ENCODE assay signal across 28 cellular contexts in the genomic region with DNA sequence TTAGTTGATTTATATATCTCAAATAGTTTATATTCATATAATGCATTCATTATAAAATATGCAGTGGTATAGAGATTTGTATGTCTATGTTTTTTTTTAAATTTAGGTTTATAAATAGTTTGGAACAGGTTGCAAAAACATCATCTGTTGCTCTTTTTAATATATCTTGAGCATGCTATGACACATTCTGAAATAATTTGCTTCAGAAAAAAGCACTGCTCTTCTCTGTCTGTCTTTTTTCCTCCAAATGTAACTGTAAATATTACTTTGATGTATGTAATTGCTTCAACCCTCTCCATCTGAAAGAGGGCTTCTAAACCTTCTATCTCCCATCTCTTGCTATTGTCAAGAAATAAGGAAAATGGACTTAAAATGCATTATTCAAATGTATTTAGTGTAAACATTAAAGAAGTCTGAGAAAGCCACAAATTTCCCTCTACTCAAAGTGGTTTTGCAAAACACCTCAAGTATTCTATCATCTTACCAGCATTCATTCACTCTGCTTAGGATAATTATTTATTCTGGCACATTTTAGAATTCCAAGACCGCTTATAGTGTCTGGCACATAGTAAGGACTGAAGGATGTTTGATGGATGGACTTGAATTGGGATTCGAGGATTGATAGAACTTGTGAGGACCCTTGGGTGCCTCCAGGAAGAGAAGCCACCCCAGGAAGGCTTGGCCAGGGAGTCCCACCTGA.
"Had no signal": no experiment of that assay in that cellular context is flagged by ENCODE, and none has a peak within 500 bp of the region (broad histone marks: within the 10 kb centered on the region; RNA-seq: fewer than 3 reads in every experiment).

No MANE protein-coding gene starts in this region.

- DNase-seq: activated CD4-positive, alpha-beta memory T cell treated with anti-CD3 and anti-CD28 coated beads for 36 hours; activated CD4-positive, alpha-beta T cell treated with anti-CD3 and anti-CD28 coated beads for 36 hours; activated CD4-positive, alpha-beta T cell treated with anti-CD3 and anti-CD28 coated beads, Interleukin-2, amount 10 ng/mL, durations not matched to agents 24 days and 14 days; activated CD4-positive, CD25-positive, alpha-beta regulatory T cell; activated CD4-positive, CD25-positive, alpha-beta regulatory T cell treated with anti-CD3 and anti-CD28 coated beads, Interleukin-2, amount 50 U/mL, for 72 hours; activated CD8-positive, alpha-beta memory T cell treated with anti-CD3 and anti-CD28 coated beads, Interleukin-2, amount 10 ng/mL, durations not matched to agents 7 days and 5 days; activated CD8-positive, alpha-beta memory T cell treated with anti-CD3 and anti-CD28 coated beads, Interleukin-2, amount 50 U/mL, for 4 hours; activated CD8-positive, alpha-beta T cell treated with anti-CD3 and anti-CD28 coated beads, Interleukin-2, amount 10 ng/mL, durations not matched to agents 7 days and 5 days; activated effector memory CD4-positive, alpha-beta T cell treated with anti-CD3 and anti-CD28 coated beads, Interleukin-2, amount 50 U/mL, for 16 hours; activated naive CD4-positive, alpha-beta T cell treated with anti-CD3 and anti-CD28 coated beads for 36 hours; activated naive CD8-positive, alpha-beta T cell treated with anti-CD3 and anti-CD28 coated beads for 36 hours; activated naive CD8-positive, alpha-beta T cell treated with anti-CD3 and anti-CD28 coated beads, Interleukin-2, amount 50 U/mL, for 24 hours; activated T-cell treated with anti-CD3 and anti-CD28 coated beads, Interleukin-2, amount 50 U/mL, for 1 hour; activated T-cell treated with anti-CD3 and anti-CD28 coated beads, Interleukin-2, amount 50 U/mL, for 48 hours; central memory CD4-positive, alpha-beta T cell; cerebellar nuclear complex; dorsolateral prefrontal cortex; effector memory CD4-positive, alpha-beta T cell; endodermal cell; foreskin fibroblast; head of caudate nucleus; T-helper 2 cell had no signal

- ATAC-seq: activated CD4-positive, alpha-beta T cell treated with anti-CD3 and anti-CD28 coated beads for 36 hours; activated CD8-positive, alpha-beta memory T cell treated with anti-CD3 and anti-CD28 coated beads, Interleukin-2, amount 10 ng/mL, durations not matched to agents 7 days and 5 days; activated CD8-positive, alpha-beta T cell treated with anti-CD3 and anti-CD28 coated beads, Interleukin-2, amount 10 ng/mL, durations not matched to agents 7 days and 5 days; activated naive CD8-positive, alpha-beta T cell treated with anti-CD3 and anti-CD28 coated beads, Interleukin-2, amount 50 U/mL, for 24 hours; esophagus mucosa had no signal

- H3K36me3 ChIP-seq: ascending aorta, breast epithelium, cardiac muscle cell had no signal

- H3K27me3 ChIP-seq: ascending aorta, breast epithelium, cardiac muscle cell had no signal

- H3K9me3 ChIP-seq: ascending aorta, breast epithelium had no signal

- FAIRE-seq: frontal cortex had no signal

- H3K27ac ChIP-seq: ascending aorta, breast epithelium, cardiac muscle cell, coronary artery, dorsolateral prefrontal cortex had no signal

- H3K4me1 ChIP-seq: ascending aorta, breast epithelium had no signal

- H3K4me3 ChIP-seq: ascending aorta, breast epithelium, cardiac muscle cell, coronary artery, dorsolateral prefrontal cortex had no signal
